In the genomic region with DNA sequence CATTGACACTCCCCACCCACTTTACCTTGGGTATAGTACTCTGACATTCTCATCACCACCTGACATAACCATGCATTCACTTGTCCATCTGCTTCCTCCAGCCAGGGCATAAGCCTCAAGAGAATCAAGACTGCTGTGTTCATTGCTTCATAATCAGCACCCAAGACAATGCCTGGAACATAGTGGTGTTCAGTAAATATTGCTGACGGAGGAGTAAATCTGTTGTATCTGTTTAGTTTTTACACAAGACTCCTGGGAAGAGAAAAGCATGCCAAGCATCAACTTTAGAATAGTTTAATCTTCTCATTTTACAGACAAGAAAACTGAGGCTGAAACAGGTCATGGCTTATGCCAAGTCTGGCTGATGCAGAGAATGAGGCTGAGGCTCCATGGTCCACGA, we compare ENCODE assay signal across 36 cellular contexts.
"Had no signal": no experiment of that assay in that cellular context is flagged by ENCODE, and none has a peak within 500 bp of the region (broad histone marks: within the 10 kb centered on the region; RNA-seq: fewer than 3 reads in every experiment).

No MANE protein-coding gene starts in this region.

- H3K4me1 ChIP-seq: adrenal gland, body of pancreas, breast epithelium had no signal

- FAIRE-seq: astrocyte, TTC549 had no signal

- H3K27me3 ChIP-seq: adrenal gland, body of pancreas, brain microvascular endothelial cell, breast epithelium had no signal

- H3K27ac ChIP-seq: adrenal gland, body of pancreas, brain microvascular endothelial cell, breast epithelium, WERI-Rb-1 had no signal

- H3K36me3 ChIP-seq: adrenal gland, brain microvascular endothelial cell, breast epithelium, WERI-Rb-1 had no signal

- H3K9me3 ChIP-seq: adrenal gland, body of pancreas, breast epithelium had no signal

- DNase-seq: activated CD4-positive, alpha-beta memory T cell treated with anti-CD3 and anti-CD28 coated beads for 36 hours; activated CD4-positive, alpha-beta T cell treated with anti-CD3 and anti-CD28 coated beads for 1 hour; activated CD4-positive, alpha-beta T cell treated with anti-CD3 and anti-CD28 coated beads for 36 hours; activated CD4-positive, alpha-beta T cell treated with anti-CD3 and anti-CD28 coated beads for 48 hours; activated CD4-positive, alpha-beta T cell treated with anti-CD3 and anti-CD28 coated beads, Interleukin-2, amount 10 ng/mL, durations not matched to agents 7 days and 5 days; activated CD4-positive, alpha-beta T cell treated with anti-CD3 and anti-CD28 coated beads, Interleukin-2, amount 50 U/mL, for 4 hours; activated CD4-positive, CD25-positive, alpha-beta regulatory T cell; activated CD8-positive, alpha-beta memory T cell treated with anti-CD3 and anti-CD28 coated beads, Interleukin-2, amount 50 U/mL, for 4 hours; activated CD8-positive, alpha-beta T cell treated with anti-CD3 and anti-CD28 coated beads for 36 hours; activated effector memory CD4-positive, alpha-beta T cell treated with anti-CD3 and anti-CD28 coated beads, Interleukin-2, amount 50 U/mL, for 16 hours; activated gamma-delta T cell treated with Interleukin-2 at 50 U/mL for 16 hours; activated naive CD4-positive, alpha-beta T cell; activated naive CD4-positive, alpha-beta T cell treated with anti-CD3 and anti-CD28 coated beads for 36 hours; activated naive CD4-positive, alpha-beta T cell treated with anti-CD3 and anti-CD28 coated beads, Interleukin-2, amount 50 U/mL, for 16 hours; activated naive CD8-positive, alpha-beta T cell treated with anti-CD3 and anti-CD28 coated beads for 36 hours; activated T-cell treated with anti-CD3 and anti-CD28 coated beads for 4 hours; activated T-cell treated with anti-CD3 and anti-CD28 coated beads, Interleukin-2, amount 50 U/mL, for 1 hour; activated T-cell treated with anti-CD3 and anti-CD28 coated beads, Interleukin-2, amount 50 U/mL, for 4 hours; activated T-cell treated with anti-CD3 and anti-CD28 coated beads, Interleukin-2, amount 50 U/mL, for 72 hours; adrenal gland; amniotic stem cell; aorta; body of pancreas; brain microvascular endothelial cell; central memory CD4-positive, alpha-beta T cell; T-helper 1 cell; T-helper 2 cell; T-helper 9 cell; WERI-Rb-1 had no signal

- ATAC-seq: activated CD4-positive, alpha-beta T cell treated with anti-CD3 and anti-CD28 coated beads for 36 hours; activated CD4-positive, CD25-positive, alpha-beta regulatory T cell treated with anti-CD3 and anti-CD28 coated beads, Interleukin-2, amount 50 U/mL, for 24 hours; activated CD8-positive, alpha-beta T cell treated with anti-CD3 and anti-CD28 coated beads for 36 hours; activated naive CD4-positive, alpha-beta T cell treated with anti-CD3 and anti-CD28 coated beads, Interleukin-2, amount 50 U/mL, for 72 hours; activated T-cell treated with anti-CD3 and anti-CD28 coated beads, Interleukin-2, amount 50 U/mL, for 4 hours; activated T-cell treated with anti-CD3 and anti-CD28 coated beads, Interleukin-2, amount 50 U/mL, for 72 hours; activated T-helper 17 cell treated with anti-CD3 and anti-CD28 coated beads, Interleukin-2, amount 50 U/mL, for 72 hours; body of pancreas; WTC11 had no signal

- H3K4me3 ChIP-seq: adrenal gland, body of pancreas, breast epithelium had no signal
